27 cellular contexts compared by ENCODE assay signal in genomic region chr6:46748940-46749503, GRCh38. TPM values are rescaled to one million over a fixed set of nuclear protein-coding genes. Genes with fewer than 3 reads are reported as not detected.
"Had no signal": no experiment of that assay in that cellular context is flagged by ENCODE, and none has a peak within 500 bp of the region (broad histone marks: within the 10 kb centered on the region; RNA-seq: fewer than 3 reads in every experiment).

No MANE protein-coding gene starts in this region.

- H3K36me3 ChIP-seq: MG63 had no signal

- H3K27me3 ChIP-seq: MG63 had no signal

- H3K4me3 ChIP-seq: MG63 had no signal

- DNase-seq: activated B cell treated with CpG ODN at 0.5 μM for 24 hours; activated CD4-positive, alpha-beta T cell treated with anti-CD3 and anti-CD28 coated beads for 1 hour; activated CD4-positive, alpha-beta T cell treated with anti-CD3 and anti-CD28 coated beads, Interleukin-2, amount 10 ng/mL, durations not matched to agents 24 days and 14 days; activated CD4-positive, alpha-beta T cell treated with anti-CD3 and anti-CD28 coated beads, Interleukin-2, amount 50 U/mL, for 48 hours; activated CD8-positive, alpha-beta memory T cell treated with anti-CD3 and anti-CD28 coated beads for 24 hours; activated gamma-delta T cell; activated naive CD4-positive, alpha-beta T cell treated with anti-CD3 and anti-CD28 coated beads, Interleukin-2, amount 10 ng/mL, durations not matched to agents 7 days and 5 days; activated naive CD8-positive, alpha-beta T cell treated with anti-CD3 and anti-CD28 coated beads for 36 hours; activated T-cell treated with anti-CD3 and anti-CD28 coated beads, Interleukin-2, amount 50 U/mL, for 48 hours; MG63; MV-4-11; NCI-H1092 treated with DMSO at 0.1 percent for 48 hours; NCI-H1417 treated with DMSO at 0.1 percent for 48 hours; NCI-H1694; NCI-H2029; NCI-H2107; NCI-H2171 treated with DMSO at 0.1 percent for 48 hours; NCI-H226; NCI-H774; SIG-M5; T-helper 17 cell; T-helper 9 cell had no signal

- H3K9me3 ChIP-seq: MG63 had no signal

- ATAC-seq: activated T-helper 17 cell treated with anti-CD3 and anti-CD28 coated beads, Interleukin-2, amount 50 U/mL, for 72 hours; T-helper 17 cell had no signal

RNA-seq across cellular contexts. Expression of gene ANKRD66, which starts 2.3 kb away (rescaled TPM):
- total RNA-seq: activated B cell treated with CpG ODN at 0.5 μM for 24 hours; activated CD4-positive, alpha-beta T cell treated with anti-CD3 and anti-CD28 coated beads, Interleukin-2, amount 10 ng/mL, durations not matched to agents 24 days and 14 days; activated naive CD8-positive, alpha-beta T cell treated with anti-CD3 and anti-CD28 coated beads for 36 hours; activated T-helper 17 cell treated with anti-CD3 and anti-CD28 coated beads, Interleukin-2, amount 50 U/mL, for 72 hours; NCI-H460; OCI-LY7; RPMI7951; T-helper 17 cell had no signal
- polyA plus RNA-seq: adipose tissue had no signal

RNA-seq across cellular contexts. Expression of gene PLA2G7, which starts 13.8 kb away (rescaled TPM):
- total RNA-seq: activated CD4-positive, alpha-beta T cell treated with anti-CD3 and anti-CD28 coated beads, Interleukin-2, amount 10 ng/mL, durations not matched to agents 24 days and 14 days; activated naive CD8-positive, alpha-beta T cell treated with anti-CD3 and anti-CD28 coated beads for 36 hours; activated T-helper 17 cell treated with anti-CD3 and anti-CD28 coated beads, Interleukin-2, amount 50 U/mL, for 72 hours; OCI-LY7 had no signal

RNA-seq across cellular contexts. Expression of gene MEP1A, which starts 44.2 kb away (rescaled TPM):
- total RNA-seq: activated B cell treated with CpG ODN at 0.5 μM for 24 hours; activated CD4-positive, alpha-beta T cell treated with anti-CD3 and anti-CD28 coated beads, Interleukin-2, amount 10 ng/mL, durations not matched to agents 24 days and 14 days; activated naive CD8-positive, alpha-beta T cell treated with anti-CD3 and anti-CD28 coated beads for 36 hours; activated T-helper 17 cell treated with anti-CD3 and anti-CD28 coated beads, Interleukin-2, amount 50 U/mL, for 72 hours; NCI-H460; OCI-LY7; RPMI7951; T-helper 17 cell had no signal
